In the genomic region with DNA sequence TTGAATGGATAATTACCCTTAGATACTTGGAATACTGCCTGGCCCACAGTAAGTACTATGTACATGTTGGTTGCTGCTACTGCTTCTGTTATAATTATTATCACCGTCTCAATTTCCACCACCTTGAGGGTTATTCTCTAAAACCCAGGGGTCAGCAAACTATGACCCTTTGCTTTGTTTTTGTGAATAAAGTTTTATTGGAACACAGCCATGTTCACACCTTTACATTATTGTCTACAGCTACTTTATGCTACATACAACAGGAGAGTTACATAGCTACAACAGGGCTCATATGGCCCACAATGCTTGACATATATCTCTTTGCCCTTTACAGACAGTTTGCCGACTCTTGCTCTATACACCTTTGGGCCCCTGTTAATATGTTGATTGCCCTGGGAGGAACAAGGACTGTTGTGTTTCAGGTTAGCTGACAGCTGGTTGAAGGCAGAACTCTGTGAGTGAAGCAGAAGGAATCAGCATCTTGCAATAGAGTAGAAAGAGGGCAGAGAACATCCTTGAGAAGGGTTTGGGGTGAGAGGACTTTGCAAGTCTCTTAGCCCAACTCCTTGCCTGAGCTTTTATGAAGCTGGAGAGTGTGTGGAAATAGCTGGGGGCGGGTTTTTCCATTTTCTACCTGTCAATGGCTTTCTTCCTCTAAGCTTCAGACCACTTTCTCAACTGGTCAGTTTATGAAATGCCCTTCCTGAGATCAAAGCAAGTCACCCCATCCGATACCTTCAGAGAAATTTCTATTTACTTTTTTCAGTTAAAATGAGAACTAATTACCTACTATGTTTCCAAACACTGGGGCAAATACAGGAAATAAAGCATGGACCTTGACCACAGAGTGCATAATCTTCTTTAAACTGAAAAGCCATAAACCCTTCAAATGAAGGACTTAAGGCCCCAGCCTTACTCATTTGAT, we compare ENCODE assay signal across 1 cellular context.
TF ChIP-seq lines count a peak whose summit lies in the region.

No MANE protein-coding gene starts in this region.

TF ChIP-seq in H1, 55 proteins besides CTCF, POLR2A, EP300 and RAD21:
- TF ChIP-seq CHD2 (IDR thresholded peaks at IDR 0.05; ENCODE audit: low read length): no peak
